ENCODE assay signal across 8 cellular contexts in the genomic region with DNA sequence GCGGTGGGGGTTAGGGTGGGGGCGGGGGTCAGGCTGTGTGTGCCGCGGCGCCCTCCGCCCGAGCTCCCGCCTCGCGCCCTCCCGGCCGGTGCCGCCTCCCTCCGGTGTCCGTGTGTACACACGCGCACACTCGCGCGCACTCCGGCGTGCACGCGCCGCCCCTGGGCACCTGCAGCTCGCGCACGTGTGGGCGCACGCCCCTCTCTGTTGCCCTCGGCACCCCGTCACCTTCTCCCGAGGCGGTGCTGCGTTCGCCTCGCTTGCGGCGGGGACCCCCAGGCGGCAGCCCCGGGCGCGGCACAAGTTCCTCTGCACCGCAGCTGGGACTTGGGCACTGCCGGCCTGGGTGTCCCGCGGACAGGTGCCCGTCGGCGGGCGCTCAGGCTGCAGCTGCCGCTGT. TPM values are rescaled to one million over a fixed set of nuclear protein-coding genes. Genes with fewer than 3 reads are reported as not detected.
DNase-seq lines count a peak whose midpoint lies in the region; ATAC-seq and TF ChIP-seq lines count a peak whose summit lies in the region.

No MANE protein-coding gene starts in this region.

- peak; percentile 6 for DNase-seq in EH (ENCODE audit: low read depth)
- DNase-seq in NCI-H146 treated with DMSO at 0.1 percent for 48 hours (lab: John Stamatoyannopoulos, UW; ENCODE audit: unreplicated experiment): peak; percentile 43
- peak; percentile 11 for DNase-seq in inferior parietal cortex (ENCODE audit: extremely low spot score)
- DNase-seq in OCI-M2 (lab: John Stamatoyannopoulos, UW; ENCODE audit: unreplicated experiment): no peak
- DNase-seq in activated CD8-positive, alpha-beta memory T cell treated with anti-CD3 and anti-CD28 coated beads, Interleukin-2, amount 50 U/mL, for 48 hours: no peak

- H3K4me3 ChIP-seq in skin epidermis: peak overlapping the region; percentile 51 to 72 (median 58)

- peaks cover 18 to 33% (median 29%) of the 10 kb centered on the region in 5 experiments for H3K9me3 Mint-ChIP-seq in brain
- peaks cover 6% of the 10 kb centered on the region for H3K9me3 Mint-ChIP-seq in stimulated activated memory B cell treated with anti-CD40 and anti-IgM and Interleukin-4, amounts not matched to agents 10 μg/mL and 1 μg/mL and 100 μg/mL, for 72 hours

- peak overlapping the region in 3 of 5 experiments; percentile 32 to 92 (median 79) for H3K27ac Mint-ChIP-seq in brain
- no peak overlapping the region for H3K27ac Mint-ChIP-seq in stimulated activated memory B cell treated with anti-CD40 and anti-IgM and Interleukin-4, amounts not matched to agents 10 μg/mL and 1 μg/mL and 100 μg/mL, for 72 hours

- H3K4me1 Mint-ChIP-seq in brain: peaks cover 21% of the 10 kb centered on the region
- H3K4me1 Mint-ChIP-seq in stimulated activated memory B cell treated with anti-CD40 and anti-IgM and Interleukin-4, amounts not matched to agents 10 μg/mL and 1 μg/mL and 100 μg/mL, for 72 hours: no peaks in the 10 kb centered on the region

- ATAC-seq in stimulated activated memory B cell treated with anti-CD40 and anti-IgM and Interleukin-4, amounts not matched to agents 10 μg/mL and 1 μg/mL and 100 μg/mL, for 72 hours: no peak

- peak overlapping the region; percentile 94 to 98 (median 96) for H3K4me3 Mint-ChIP-seq in brain
- no peak overlapping the region for H3K4me3 Mint-ChIP-seq in stimulated activated memory B cell treated with anti-CD40 and anti-IgM and Interleukin-4, amounts not matched to agents 10 μg/mL and 1 μg/mL and 100 μg/mL, for 72 hours

- TF ChIP-seq CTCF in brain (conservative IDR thresholded peaks at IDR 0.05): no peak

- peak overlapping the region in 13 of 21 experiments; percentile 28 to 77 (median 62) for H3K27ac ChIP-seq in skin epidermis

- H3K36me3 Mint-ChIP-seq in brain: no peaks in the 10 kb centered on the region
- H3K36me3 Mint-ChIP-seq in stimulated activated memory B cell treated with anti-CD40 and anti-IgM and Interleukin-4, amounts not matched to agents 10 μg/mL and 1 μg/mL and 100 μg/mL, for 72 hours: no peaks in the 10 kb centered on the region

- peaks cover 19% of the 10 kb centered on the region for H3K27me3 Mint-ChIP-seq in brain
- H3K27me3 Mint-ChIP-seq in stimulated activated memory B cell treated with anti-CD40 and anti-IgM and Interleukin-4, amounts not matched to agents 10 μg/mL and 1 μg/mL and 100 μg/mL, for 72 hours: peaks cover 17% of the 10 kb centered on the region

RNA-seq across cellular contexts. Expression of a gene that starts 0.5 kb away (rescaled TPM):
- 9.0 TPM for polyA plus RNA-seq in brain (ENCODE audit: insufficient read depth, low read depth, low replicate concordance)

RNA-seq across cellular contexts. Expression of a gene that starts 5.4 kb away (rescaled TPM):
- not detected for polyA plus RNA-seq in brain (ENCODE audit: insufficient read depth, low read depth, low replicate concordance)

Comparison
In these comparisons a context has a peak if more than half of its experiments do, and no peak if none do; other contexts are left out.
1. DNase-seq: peak in EH (single experiment), NCI-H146 treated with DMSO at 0.1 percent for 48 hours (single experiment) and inferior parietal cortex (single experiment); none in OCI-M2 (single experiment) and activated CD8-positive, alpha-beta memory T cell treated with anti-CD3 and anti-CD28 coated beads, Interleukin-2, amount 50 U/mL, for 48 hours (single experiment).